ENCODE assay signal across 11 cellular contexts in the genomic region with DNA sequence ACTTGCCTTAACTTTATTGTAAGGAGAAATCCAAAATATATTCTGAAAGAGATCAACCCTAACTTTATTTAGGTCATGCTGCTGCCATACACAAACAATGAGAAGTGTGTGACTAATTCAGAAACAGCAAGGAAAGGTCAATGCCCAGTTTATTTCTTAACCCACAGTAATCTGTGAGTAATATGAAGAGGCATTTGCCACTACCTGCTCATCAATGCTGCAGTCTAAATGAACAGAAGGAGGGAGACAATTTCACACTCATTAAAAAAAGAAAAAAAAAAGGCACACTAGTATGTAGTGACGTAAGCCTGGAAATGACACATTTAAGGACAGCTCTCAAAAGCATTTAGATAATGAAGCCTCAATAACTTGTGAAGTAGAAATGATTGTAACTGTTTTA.
A peak's percentile ranks its signal among the peaks of the same experiment; 100 is the strongest.
DNase-seq lines count a peak whose midpoint lies in the region; ATAC-seq, FAIRE-seq and TF ChIP-seq lines count a peak whose summit lies in the region.
"Had no signal": no experiment of that assay in that cellular context is flagged by ENCODE, and none has a peak within 500 bp of the region (broad histone marks: within the 10 kb centered on the region; RNA-seq: fewer than 3 reads in every experiment).

No MANE protein-coding gene starts in this region.

- H3K4me1 ChIP-seq in CD4-positive, alpha-beta memory T cell (ENCODE audit: insufficient read depth, low read length) = peaks cover 42% of the 10 kb centered on the region
- H3K4me1 ChIP-seq in GM23248 (ENCODE audit: insufficient read depth) (peaks cover 44% of the 10 kb centered on the region), HepG2 (ENCODE audit: insufficient read depth, low read length) (peaks cover 26% of the 10 kb centered on the region)

- H3K9me2 ChIP-seq in GM23248 (ENCODE audit: insufficient read depth) = no peaks in the 10 kb centered on the region

- H3K9me3 Mint-ChIP-seq in CD4-positive, alpha-beta memory T cell = no peaks in the 10 kb centered on the region
- H3K9me3 Mint-ChIP-seq in activated CD4-positive, alpha-beta memory T cell treated with anti-CD3 and anti-CD28 coated beads, Interleukin-2, amount 10 ng/mL, durations not matched to agents 7 days and 5 days = peaks cover 4% of the 10 kb centered on the region
- H3K9me3 Mint-ChIP-seq: mesothelial cell of epicardium had no signal

- H3K36me3 ChIP-seq in CD4-positive, alpha-beta memory T cell (ENCODE audit: insufficient read depth, low read length) = no peaks in the 10 kb centered on the region
- no peaks in the 10 kb centered on the region for H3K36me3 ChIP-seq in GM23248 (ENCODE audit: low read depth)
- no peaks in the 10 kb centered on the region for H3K36me3 ChIP-seq in HepG2 (replicated peaks in 1 of 2; ENCODE audit: control insufficient read depth in 1 of 2, insufficient read depth in 2 of 2, low read length in 2 of 2)

- H3K4me3 ChIP-seq in CD4-positive, alpha-beta memory T cell (ENCODE audit: low read length in 2 of 2) = no peak overlapping the region
- H3K4me3 ChIP-seq in GM23248 (0 out of 2 replicates have a peak overlapping the region, but pooled peaks have one; percentile 15), HepG2 (replicated peaks in 1 of 3; ENCODE audit: insufficient read depth in 1 of 3, low read depth in 2 of 3, low read length in 3 of 3) (no peak overlapping the region)

- no peaks in the 10 kb centered on the region for H3K9me3 ChIP-seq in CD4-positive, alpha-beta memory T cell (ENCODE audit: control insufficient read depth in 1 of 2, low read length in 2 of 2)
- H3K9me3 ChIP-seq in GM23248 (ENCODE audit: low read depth) = no peaks in the 10 kb centered on the region
- H3K9me3 ChIP-seq in HepG2 (ENCODE audit: low read length) = no peaks in the 10 kb centered on the region

- intact Hi-C loops in CD4-positive, alpha-beta memory T cell (cut with micrococcal nuclease) = no loop called here
- intact Hi-C loops in HepG2 (cut with micrococcal nuclease; ENCODE audit: unreplicated experiment) = no loop called here

- peak; percentile 38 for ATAC-seq in HepG2
- ATAC-seq in GM19395 (IDR thresholded peaks at IDR 0.05; ENCODE audit: unreplicated experiment) = no peak

- in situ Hi-C loops in GM23248 (cut with MboI) (no loop called here), HepG2 (cut with HindIII; ENCODE audit: extremely low pct_ligation_motif_present, low pct_unique_long_range_greater_than_20kb) (no loop called here)

- peak overlapping the region in 4 of 7 donors; percentile 12 to 62 (median 22) for H3K27ac Mint-ChIP-seq in CD4-positive, alpha-beta memory T cell
- H3K27ac Mint-ChIP-seq in activated CD4-positive, alpha-beta memory T cell treated with anti-CD3 and anti-CD28 coated beads, Interleukin-2, amount 10 ng/mL, durations not matched to agents 7 days and 5 days = peak overlapping the region; percentile 48
- H3K27ac Mint-ChIP-seq: mesothelial cell of epicardium had no signal

- no peak overlapping the region for H3K27ac ChIP-seq in CD4-positive, alpha-beta memory T cell (ENCODE audit: low read depth, low read length)
- H3K27ac ChIP-seq in GM23248 (peak overlapping the region; percentile 33), HepG2 (ENCODE audit: extremely low read length, insufficient read depth, low read length) (peak overlapping the region; percentile 34)

- no peak for TF ChIP-seq POLR2A in HepG2 (IDR thresholded peaks at IDR 0.05; ENCODE audit: insufficient read depth in 1 of 2, low read depth in 2 of 2, low read length in 2 of 2)

- 0 to 3% methylated on average over 1 of the region's 1 CpG for WGBS in GM23248 (ENCODE audit: low coverage in 1 of 2, low lambda C conversion rate in 2 of 2, missing lambda C conversion rate in 2 of 2), 2 experiments
- WGBS in HepG2 (ENCODE audit: low lambda C conversion rate) = 84% methylated on average over 1 of the region's 1 CpG

- no peak for TF ChIP-seq CTCF in HepG2 (CRISPR knock-in tag; IDR thresholded peaks at IDR 0.05)

- H3K27me3 ChIP-seq in CD4-positive, alpha-beta memory T cell (ENCODE audit: insufficient read depth, low read length) = no peaks in the 10 kb centered on the region
- no peaks in the 10 kb centered on the region for H3K27me3 ChIP-seq in GM23248 (replicated peaks; ENCODE audit: insufficient read depth)
- no peaks in the 10 kb centered on the region for H3K27me3 ChIP-seq in HepG2 (ENCODE audit: control insufficient read depth in 1 of 2, insufficient read depth in 2 of 2, low read length in 2 of 2)

- TF ChIP-seq RAD21 in HepG2 (CRISPR knock-in tag; IDR thresholded peaks at IDR 0.05) = no peak

- no peaks in the 10 kb centered on the region for H4K20me1 ChIP-seq in GM23248 (ENCODE audit: insufficient read depth)
- no peaks in the 10 kb centered on the region for H4K20me1 ChIP-seq in HepG2 (ENCODE audit: insufficient read depth, low read length)

- CTCF ChIA-PET in CD4-positive, alpha-beta memory T cell (lab: Charles Lee; ENCODE audit: partially characterized antibody) = interaction anchor here (0.7 kb wide), 1 partner anchor 231 kb away, joined by 3 read pairs; no protein-coding TSS in a partner anchor
- CTCF ChIA-PET in activated CD4-positive, alpha-beta memory T cell treated with anti-CD3 and anti-CD28 coated beads, Interleukin-2, amount 10 ng/mL, durations not matched to agents 7 days and 5 days (lab: Charles Lee) = interaction anchor here (0.6 kb wide), 1 partner anchor 111 kb away, joined by 3 read pairs; no protein-coding TSS in a partner anchor
- CTCF ChIA-PET in HepG2 (lab: Yijun Ruan, JAX; ENCODE audit: low intra/inter-chr PET ratio, low total read pairs) = no interaction called here

- H3K79me2 ChIP-seq in GM23248 (ENCODE audit: insufficient read depth) = no peaks in the 10 kb centered on the region
- no peaks in the 10 kb centered on the region for H3K79me2 ChIP-seq in HepG2 (ENCODE audit: insufficient read depth, low read length)

- no TSS peak for BruUV-seq in HepG2 (replicated peaks; lab: Mats Ljungman, UMichigan)

- H3K27me3 Mint-ChIP-seq in CD4-positive, alpha-beta memory T cell = no peaks in the 10 kb centered on the region
- H3K27me3 Mint-ChIP-seq in activated CD4-positive, alpha-beta memory T cell treated with anti-CD3 and anti-CD28 coated beads, Interleukin-2, amount 10 ng/mL, durations not matched to agents 7 days and 5 days = no peaks in the 10 kb centered on the region

- DNase-seq in CD4-positive, alpha-beta memory T cell = no peak
- peak; percentile 78 for DNase-seq in GM23248
- DNase-seq in activated CD4-positive, alpha-beta memory T cell treated with anti-CD3 and anti-CD28 coated beads, Interleukin-2, amount 10 ng/mL, durations not matched to agents 7 days and 5 days = no peak
- DNase-seq in HepG2 (ENCODE audit: low spot score) = peak; percentile 32
- no peak for DNase-seq in GM19239 (ENCODE audit: insufficient read length, low spot score)
- no peak for DNase-seq in MV-4-11 (lab: John Stamatoyannopoulos, UW)
- no peak for DNase-seq in stimulated activated naive CD4-positive, alpha-beta T cell (lab: John Stamatoyannopoulos, UW)
- DNase-seq: anterior cingulate cortex had no signal

- H3K4me2 ChIP-seq in GM23248 (ENCODE audit: unreplicated experiment) (peak overlapping the region; percentile 54), HepG2 (ENCODE audit: low read depth, low read length) (peak overlapping the region; percentile 38)

- TF ChIP-seq EP300 in HepG2 (IDR thresholded peaks at IDR 0.05; ENCODE audit: low read depth in 2 of 2, low read length in 2 of 2) = no peak
- no peak for TF ChIP-seq EP300 in HepG2 (CRISPR knock-in tag; IDR thresholded peaks at IDR 0.05; ENCODE audit: borderline replicate concordance)

- POLR2A ChIA-PET in CD4-positive, alpha-beta memory T cell (lab: Charles Lee; ENCODE audit: partially characterized antibody) = no interaction called here
- POLR2A ChIA-PET in activated CD4-positive, alpha-beta memory T cell treated with anti-CD3 and anti-CD28 coated beads, Interleukin-2, amount 10 ng/mL, durations not matched to agents 7 days and 5 days (lab: Charles Lee) = interaction anchor here (0.7 to 2.4 kb wide), 3 partner anchors 60 to 112 kb away, joined by 3 to 7 read pairs (median 3); no protein-coding TSS in a partner anchor
- POLR2A ChIA-PET in HepG2 (lab: Yijun Ruan, JAX) = interaction anchor here (0.7 to 1.2 kb wide), 2 partner anchors 9 to 403 kb away, joined by 3 to 4 read pairs; no protein-coding TSS in a partner anchor

- peaks cover 44 to 82% (median 58%) of the 10 kb centered on the region in 4 donors for H3K4me1 Mint-ChIP-seq in CD4-positive, alpha-beta memory T cell
- H3K4me1 Mint-ChIP-seq in activated CD4-positive, alpha-beta memory T cell treated with anti-CD3 and anti-CD28 coated beads, Interleukin-2, amount 10 ng/mL, durations not matched to agents 7 days and 5 days = peaks cover 79% of the 10 kb centered on the region

- H2AFZ ChIP-seq in GM23248 = no peak overlapping the region
- H2AFZ ChIP-seq in HepG2 (ENCODE audit: low read length) = no peak overlapping the region

- H3K9ac ChIP-seq in GM23248 (peak overlapping the region; percentile 29; the same call in 1 of the 2 replicates), HepG2 (ENCODE audit: insufficient read depth, low read depth, low read length) (no peak overlapping the region)

- H3F3A ChIP-seq in GM23248 (ENCODE audit: insufficient read depth) = peaks cover 19% of the 10 kb centered on the region

- H3K36me3 Mint-ChIP-seq in CD4-positive, alpha-beta memory T cell = peaks cover 27 to 30% of the 10 kb centered on the region in 2 donors
- H3K36me3 Mint-ChIP-seq in activated CD4-positive, alpha-beta memory T cell treated with anti-CD3 and anti-CD28 coated beads, Interleukin-2, amount 10 ng/mL, durations not matched to agents 7 days and 5 days (ENCODE audit: low read depth) = peaks cover 31% of the 10 kb centered on the region

- H3K4me3 Mint-ChIP-seq in CD4-positive, alpha-beta memory T cell = peak overlapping the region in 1 of 8 donors; percentile 2
- H3K4me3 Mint-ChIP-seq in activated CD4-positive, alpha-beta memory T cell treated with anti-CD3 and anti-CD28 coated beads, Interleukin-2, amount 10 ng/mL, durations not matched to agents 7 days and 5 days = no peak overlapping the region
- H3K4me3 Mint-ChIP-seq: mesothelial cell of epicardium had no signal

- FAIRE-seq in HepG2 (lab: Jason Lieb, UNC) (no peak), GM19239 (lab: Jason Lieb, UNC) (no peak)
- FAIRE-seq: GM12892 had no signal

TF ChIP-seq in HepG2, 621 proteins besides CTCF, POLR2A, EP300 and RAD21 (continues in another document):
- TF ChIP-seq FOSL2 (CRISPR knock-in tag; IDR thresholded peaks at IDR 0.05) = peak; percentile 67

Comparison
In these comparisons a context has a peak if more than half of its experiments do, and no peak if none do; other contexts are left out.
1. DNase-seq: peak in GM23248 (single experiment) and HepG2 (single experiment); none in CD4-positive, alpha-beta memory T cell (0 of 5), activated CD4-positive, alpha-beta memory T cell treated with anti-CD3 and anti-CD28 coated beads, Interleukin-2, amount 10 ng/mL, durations not matched to agents 7 days and 5 days (single experiment), GM19239 (single experiment), MV-4-11 (single experiment) and stimulated activated naive CD4-positive, alpha-beta T cell (0 of 6).